ENCODE assay signal across 10 cellular contexts in the genomic region with DNA sequence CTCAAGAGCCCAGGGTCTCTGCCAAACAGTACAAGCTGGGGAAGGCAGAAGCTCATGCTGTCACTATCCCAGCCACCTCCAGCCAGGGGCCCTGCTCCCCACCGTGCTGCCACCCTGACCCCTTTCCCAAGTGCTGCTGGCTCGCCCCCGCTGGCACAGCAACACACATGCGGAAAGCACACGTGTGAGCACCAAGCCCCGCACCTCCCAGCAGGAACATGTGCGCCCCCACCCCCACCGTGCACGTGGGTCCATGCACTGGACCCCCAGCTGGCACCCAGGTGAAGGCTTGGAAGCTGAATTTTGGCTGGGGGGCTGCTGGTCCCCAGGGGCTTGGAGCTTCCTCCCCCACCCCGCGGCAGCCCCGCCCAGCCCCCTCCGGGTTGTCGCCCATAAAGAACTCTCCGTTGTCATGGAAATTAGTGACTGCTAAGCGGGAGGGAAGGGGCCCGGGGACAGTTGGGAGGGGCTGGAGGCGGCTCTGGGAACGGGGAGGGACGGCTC. TPM values are rescaled to one million over a fixed set of nuclear protein-coding genes. Genes with fewer than 3 reads are reported as not detected.
DNase-seq lines count a peak whose midpoint lies in the region; ATAC-seq and TF ChIP-seq lines count a peak whose summit lies in the region.
"Had no signal": no experiment of that assay in that cellular context is flagged by ENCODE, and none has a peak within 500 bp of the region (broad histone marks: within the 10 kb centered on the region; RNA-seq: fewer than 3 reads in every experiment).

No MANE protein-coding gene starts in this region.

- H3K27me3 ChIP-seq in Karpas-422 (ENCODE audit: low read length): no peaks in the 10 kb centered on the region; the same call in 1 of the 2 replicates
- peaks cover 28% of the 10 kb centered on the region for H3K27me3 ChIP-seq in colonic mucosa
- peaks cover 0 to 31% (median 10%) of the 10 kb centered on the region in 3 donors for H3K27me3 ChIP-seq in psoas muscle (ENCODE audit: insufficient read depth in 3 of 3, low read length in 2 of 3)

- peaks cover 8% of the 10 kb centered on the region; the same call in 1 of the 2 replicates for H4K20me1 ChIP-seq in Karpas-422 (ENCODE audit: insufficient read depth, low read depth, low read length)

- no peaks in the 10 kb centered on the region for H3K79me2 ChIP-seq in Karpas-422 (ENCODE audit: low read length)

- H3K9me2 ChIP-seq in Karpas-422 (replicated peaks; ENCODE audit: insufficient read depth, low read length): no peaks in the 10 kb centered on the region

- H3K9me3 ChIP-seq in Karpas-422 (ENCODE audit: low read length) (no peaks in the 10 kb centered on the region), colonic mucosa (no peaks in the 10 kb centered on the region), psoas muscle (no peaks in the 10 kb centered on the region)

- peak overlapping the region; percentile 79 for H3K4me2 ChIP-seq in Karpas-422 (ENCODE audit: low read depth, low read length, poor library complexity, severe bottlenecking)

- H3K27ac ChIP-seq in Karpas-422 (ENCODE audit: low read length) (no peak overlapping the region), colonic mucosa (no peak overlapping the region), psoas muscle (no peak overlapping the region)

- H3K9ac ChIP-seq in Karpas-422 (ENCODE audit: low read length) (peak overlapping the region; percentile 63), colonic mucosa (ENCODE audit: low read depth in 2 of 2, low read length in 2 of 2) (no peak overlapping the region)

- no peak for TF ChIP-seq CTCF in colonic mucosa (IDR thresholded peaks at IDR 0.05)
- TF ChIP-seq CTCF in psoas muscle (IDR thresholded peaks at IDR 0.05): no peak

- peak; percentile 58 for DNase-seq in NCI-H2227 (lab: John Stamatoyannopoulos, UW; ENCODE audit: unreplicated experiment)
- no peak for DNase-seq in NCI-H2227 treated with DMSO at 0.1 percent for 48 hours (lab: John Stamatoyannopoulos, UW)
- DNase-seq in Karpas-422: peak; percentile 72
- DNase-seq in colonic mucosa: no peak
- DNase-seq in psoas muscle: no peak
- no peak for DNase-seq in activated gamma-delta T cell treated with Interleukin-2 at 50 U/mL for 16 hours
- DNase-seq: left colon had no signal

- peak overlapping the region; percentile 67 for H3K4me3 ChIP-seq in Karpas-422 (ENCODE audit: low read length)
- peak overlapping the region; percentile 22 for H3K4me3 ChIP-seq in colonic mucosa
- H3K4me3 ChIP-seq in psoas muscle: peak overlapping the region; percentile 55

- intact Hi-C loops in colonic mucosa (cut with DNase I): no loop called here
- intact Hi-C loops in psoas muscle (cut with DNase I): no loop called here

- H3K4me1 ChIP-seq in Karpas-422 (ENCODE audit: low read length) (peaks cover 68% of the 10 kb centered on the region), colonic mucosa (peaks cover 19% of the 10 kb centered on the region), psoas muscle (no peaks in the 10 kb centered on the region)

- H3K36me3 ChIP-seq in Karpas-422 (ENCODE audit: insufficient read depth, low read length) (no peaks in the 10 kb centered on the region), colonic mucosa (no peaks in the 10 kb centered on the region), psoas muscle (ENCODE audit: insufficient read depth in 1 of 2, low read depth in 1 of 2) (no peaks in the 10 kb centered on the region)

- no peak for ATAC-seq in psoas muscle
- no peak for ATAC-seq in HG02938 (IDR thresholded peaks at IDR 0.05; ENCODE audit: unreplicated experiment)
- ATAC-seq in GM18867 (IDR thresholded peaks at IDR 0.05; ENCODE audit: unreplicated experiment): no peak

- WGBS in psoas muscle, 3 donors: 1 to 3% (median 1%) methylated on average over 16 to 20 of the region's 20 CpGs

- peak overlapping the region; percentile 53; the same call in 1 of the 2 replicates for H2AFZ ChIP-seq in Karpas-422 (ENCODE audit: low read length)

RNA-seq across cellular contexts. Expression of a gene that starts 0.7 kb away (rescaled TPM):
- total RNA-seq in Karpas-422 (2014; rRNA removed; shearing (Covaris generic); ENCODE audit: low replicate concordance): 3.2 and 7.8 TPM in 2 replicates
- total RNA-seq in colonic mucosa (under 1 TPM; 0.21 to 0.30 TPM), psoas muscle (not detected)
- polyA plus RNA-seq in psoas muscle: under 1 TPM in 1 of 3 donors, not detected in 2; 0.09 TPM
- polyA plus RNA-seq: AG04450 had no signal

RNA-seq across cellular contexts. Expression of a gene that starts 12.6 kb away (rescaled TPM):
- total RNA-seq in Karpas-422 (2014; rRNA removed; shearing (Covaris generic); ENCODE audit: low replicate concordance): 5.9 and 9.2 TPM in 2 replicates
- total RNA-seq in colonic mucosa: 10 to 100 TPM in 1 of 2 donors, 1 to 10 TPM in 1; 3.6 to 19.7 TPM
- total RNA-seq in psoas muscle: 1 to 10 TPM in 2 of 4 donors, under 1 TPM in 2; 0.36 to 1.2 (median 0.81) TPM
- 1 to 10 TPM; 1.3 to 4.6 (median 2.0) TPM for polyA plus RNA-seq in psoas muscle

RNA-seq across cellular contexts. Expression of a gene that starts 34.7 kb away (rescaled TPM):
- total RNA-seq in Karpas-422 (2014; rRNA removed; shearing (Covaris generic); ENCODE audit: low replicate concordance): not detected in 2 replicates
- 100 to 1,000 TPM in 1 of 2 donors, 10 to 100 TPM in 1; 88.9 to 173 TPM for total RNA-seq in colonic mucosa
- total RNA-seq in psoas muscle: 1 to 10 TPM in 1 of 4 donors, under 1 TPM in 3; 0.39 to 1.7 (median 0.70) TPM
- polyA plus RNA-seq in psoas muscle: under 1 TPM; 0.38 to 0.95 (median 0.57) TPM

RNA-seq across cellular contexts. Expression of a gene that starts 55.2 kb away (rescaled TPM):
- total RNA-seq in Karpas-422 (2014; rRNA removed; shearing (Covaris generic); ENCODE audit: low replicate concordance): 10.5 and 24.4 TPM in 2 replicates
- total RNA-seq in colonic mucosa: 10 to 100 TPM; 67.4 to 88.3 TPM
- total RNA-seq in psoas muscle: 10 to 100 TPM in 1 of 4 donors, 1 to 10 TPM in 3; 4.9 to 10.4 (median 7.3) TPM
- polyA plus RNA-seq in psoas muscle: 1 to 10 TPM; 3.3 to 4.2 (median 4.1) TPM

Comparison
In these comparisons a context has a peak if more than half of its experiments do, and no peak if none do; other contexts are left out.
1. DNase-seq: peak in NCI-H2227 (single experiment) and Karpas-422 (single experiment); none in NCI-H2227 treated with DMSO at 0.1 percent for 48 hours (single experiment), colonic mucosa (single experiment), psoas muscle (0 of 2) and activated gamma-delta T cell treated with Interleukin-2 at 50 U/mL for 16 hours (single experiment).
2. RNA of a gene that starts 34.7 kb away (total RNA-seq): 88.9 to 173 TPM in colonic mucosa; 0.39 to 1.7 TPM in psoas muscle and not detected in Karpas-422; every median in the first group is over 10 times any median in the second.
3. Peak in every context shown above with its lines, with median percentiles within 50 percentile points of each other: H3K4me3 ChIP-seq.